8 cellular contexts compared by ENCODE assay signal in genomic region chr17:45144199-45145034, GRCh38. TPM values are rescaled to one million over a fixed set of nuclear protein-coding genes. Genes with fewer than 3 reads are reported as not detected.
DNase-seq lines count a peak whose midpoint lies in the region; ATAC-seq and TF ChIP-seq lines count a peak whose summit lies in the region.

No MANE protein-coding gene starts in this region.

- peak overlapping the region; percentile 68 for H3K4me3 Mint-ChIP-seq in mesothelial cell of epicardium
- peak overlapping the region; percentile 64 for H3K4me3 Mint-ChIP-seq in type B pancreatic cell

- H3K36me3 Mint-ChIP-seq in mesothelial cell of epicardium (peaks cover 3% of the 10 kb centered on the region), type B pancreatic cell (peaks cover 4% of the 10 kb centered on the region)

- DNase-seq in stimulated activated CD4-positive, alpha-beta T cell treated with anti-CD3 and anti-CD28 coated beads, Interleukin-12 subunit alpha, Interleukin-12 subunit beta, amount 100 ng/mL, for 4 hours = peak; percentile 37
- DNase-seq in stimulated activated CD4-positive, alpha-beta T cell treated with anti-CD3 and anti-CD28 coated beads, Interleukin-2, amount 100 ng/mL, for 48 hours = no peak
- DNase-seq in dermis blood vessel endothelial cell = peak; percentile 30
- DNase-seq in mesothelial cell of epicardium (ENCODE audit: low spot score in 2 of 2, unreplicated experiment in 2 of 2) = no peak
- no peak for DNase-seq in type B pancreatic cell (ENCODE audit: extremely low spot score, unreplicated experiment)

- H3K4me1 Mint-ChIP-seq in mesothelial cell of epicardium (peaks cover 25% of the 10 kb centered on the region), type B pancreatic cell (ENCODE audit: unreplicated experiment) (peaks cover 24% of the 10 kb centered on the region)

- H3K9me3 Mint-ChIP-seq in mesothelial cell of epicardium (no peaks in the 10 kb centered on the region), type B pancreatic cell (no peaks in the 10 kb centered on the region)

- TF ChIP-seq CTCF in mesothelial cell of epicardium (IDR thresholded peaks at IDR 0.05; ENCODE audit: unreplicated experiment) = no peak
- TF ChIP-seq CTCF in type B pancreatic cell (conservative IDR thresholded peaks at IDR 0.05) = no peak

- no peaks in the 10 kb centered on the region for H3K27me3 Mint-ChIP-seq in mesothelial cell of epicardium (ENCODE audit: low read depth)
- peaks cover 10% of the 10 kb centered on the region for H3K27me3 Mint-ChIP-seq in type B pancreatic cell

- H3K27ac Mint-ChIP-seq in mesothelial cell of epicardium (peak overlapping the region; percentile 94), type B pancreatic cell (peak overlapping the region; percentile 50)

- ATAC-seq in HG02759 (IDR thresholded peaks at IDR 0.05; ENCODE audit: unreplicated experiment) = no peak
- ATAC-seq in HG03439 (IDR thresholded peaks at IDR 0.05; ENCODE audit: unreplicated experiment) = no peak
- no peak for ATAC-seq in GM21447 (IDR thresholded peaks at IDR 0.05; ENCODE audit: unreplicated experiment)

RNA-seq across cellular contexts. Expression of gene HEXIM1, which starts 3.9 kb away (rescaled TPM):
- total RNA-seq in dermis blood vessel endothelial cell (7.0 and 11.0 TPM in 2 replicates), mesothelial cell of epicardium (38.2 to 40.6 TPM (median 38.8 TPM) in 3 replicates), type B pancreatic cell (ENCODE audit: low replicate concordance) (27.5 and 34.5 TPM in 2 replicates)

RNA-seq across cellular contexts. Expression of gene ACBD4, which starts 8.9 kb away (rescaled TPM):
- total RNA-seq in dermis blood vessel endothelial cell (4.5 and 4.9 TPM in 2 replicates), mesothelial cell of epicardium (17.0 to 17.4 TPM (median 17.4 TPM) in 3 replicates), type B pancreatic cell (ENCODE audit: low replicate concordance) (9.8 and 11.5 TPM in 2 replicates)

RNA-seq across cellular contexts. Expression of gene PLCD3, which starts 12.1 kb away (rescaled TPM):
- total RNA-seq in dermis blood vessel endothelial cell = 51.3 and 51.4 TPM in 2 replicates
- total RNA-seq in mesothelial cell of epicardium = 46.6 to 54.0 TPM (median 52.6 TPM) in 3 replicates
- total RNA-seq in type B pancreatic cell (ENCODE audit: low replicate concordance) = 45.8 and 56.1 TPM in 2 replicates

RNA-seq across cellular contexts. Expression of gene HEXIM2, which starts 17.3 kb away (rescaled TPM):
- total RNA-seq in dermis blood vessel endothelial cell = 4.1 and 4.8 TPM in 2 replicates
- total RNA-seq in mesothelial cell of epicardium = 6.5 to 9.6 TPM (median 7.7 TPM) in 3 replicates
- total RNA-seq in type B pancreatic cell (ENCODE audit: low replicate concordance) = 5.3 and 11.5 TPM in 2 replicates

Comparison
In these comparisons a context has a peak if more than half of its experiments do, and no peak if none do; other contexts are left out.
1. DNase-seq: peak in stimulated activated CD4-positive, alpha-beta T cell treated with anti-CD3 and anti-CD28 coated beads, Interleukin-12 subunit alpha, Interleukin-12 subunit beta, amount 100 ng/mL, for 4 hours (single experiment) and dermis blood vessel endothelial cell (single experiment); none in stimulated activated CD4-positive, alpha-beta T cell treated with anti-CD3 and anti-CD28 coated beads, Interleukin-2, amount 100 ng/mL, for 48 hours (0 of 2), mesothelial cell of epicardium (0 of 2) and type B pancreatic cell (single experiment).